In genomic region chr3:153595186-153595815, GRCh38 we compare ENCODE assay signal across 2 cellular contexts.
TF ChIP-seq lines count a peak whose summit lies in the region.

No MANE protein-coding gene starts in this region.

TF ChIP-seq in GM12878, 131 proteins besides CTCF, POLR2A, EP300 and RAD21:
- TF ChIP-seq SMAD5 (IDR thresholded peaks at IDR 0.05; ENCODE audit: low read depth) (no peak), SMC3 (IDR thresholded peaks at IDR 0.05; ENCODE audit: borderline replicate concordance, low read length) (peak; percentile 56; the same call in 1 of the 2 replicates)

TF ChIP-seq in HepG2, 621 proteins besides CTCF, POLR2A, EP300 and RAD21:
- TF ChIP-seq ZEB1 (IDR thresholded peaks at IDR 0.05; ENCODE audit: insufficient replicate concordance, low read depth) (no peak), STAG1 (CRISPR knock-in tag; IDR thresholded peaks at IDR 0.05) (peak; percentile 79), ZNF253 (CRISPR knock-in tag; IDR thresholded peaks at IDR 0.05; ENCODE audit: borderline replicate concordance) (no peak), SMC3 (IDR thresholded peaks at IDR 0.05; ENCODE audit: low read length) (0 out of 2 replicates have a peak, but pooled peaks have one; percentile 28), AGO2 (optimal IDR thresholded peaks at IDR 0.05; ENCODE audit: low read depth, low read length) (no peak), SP4 (CRISPR knock-in tag; IDR thresholded peaks at IDR 0.05) (no peak)
